ENCODE assay signal across 8 cellular contexts in the genomic region with DNA sequence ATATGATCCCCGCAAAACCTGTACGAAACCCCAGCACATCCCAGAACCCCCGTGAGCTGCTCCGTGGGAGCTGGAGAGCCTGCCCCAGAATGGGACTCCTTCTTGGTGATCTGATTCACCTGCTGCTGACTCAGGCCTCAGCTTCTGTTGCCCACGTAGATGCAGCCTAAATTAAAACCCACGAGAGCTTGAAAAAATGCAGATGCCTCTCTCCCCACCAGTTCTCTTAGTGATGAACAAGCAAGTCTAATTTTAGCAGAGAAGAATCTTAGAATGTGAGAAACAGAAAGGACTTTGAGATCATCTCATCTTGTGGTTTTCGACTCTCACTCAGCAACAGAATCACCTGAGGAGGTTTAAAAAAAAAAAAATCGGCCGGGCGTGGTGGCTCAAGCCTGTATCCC. TPM values are rescaled to one million over a fixed set of nuclear protein-coding genes. Genes with fewer than 3 reads are reported as not detected.
A peak's percentile ranks its signal among the peaks of the same experiment; 100 is the strongest.
DNase-seq lines count a peak whose midpoint lies in the region; ATAC-seq and TF ChIP-seq lines count a peak whose summit lies in the region.

No MANE protein-coding gene starts in this region.

- no peaks in the 10 kb centered on the region for H3K9me3 ChIP-seq in right cardiac atrium (ENCODE audit: control insufficient read depth, low read length)

- WGBS in right cardiac atrium, result 72% methylated on average over 10 of the region's 10 CpGs

- DNase-seq in GM12864 (ENCODE audit: low read depth) (peak; percentile 65), right cardiac atrium (peak in 1 of 3 donors; percentile 48), foreskin fibroblast (no peak)
- DNase-seq in central memory CD4-positive, alpha-beta T cell, result no peak

- intact Hi-C loops in right cardiac atrium (cut with DNase I), result loop anchor here in 1 of 4 donors (5.0 kb wide), 1 partner anchor 37 kb away; no protein-coding TSS in a partner anchor

- H3K27me3 ChIP-seq in right cardiac atrium (ENCODE audit: control insufficient read depth, insufficient read depth), result no peaks in the 10 kb centered on the region

- peak overlapping the region; percentile 90 for H3K27ac ChIP-seq in right cardiac atrium (ENCODE audit: low read length)

- TF ChIP-seq CTCF in GM12864 (IDR thresholded peaks at IDR 0.05; ENCODE audit: low read depth, low read length, missing control alignments) (no peak), foreskin fibroblast (IDR thresholded peaks at IDR 0.05; ENCODE audit: low read depth, low read length) (no peak)

- H3K4me3 ChIP-seq in GM12864 (ENCODE audit: low read depth, low read length) (peak overlapping the region; percentile 30; the same call in 1 of the 2 replicates), right cardiac atrium (ENCODE audit: low read length) (no peak overlapping the region), foreskin fibroblast (ENCODE audit: low read depth in 1 of 2, low read length in 2 of 2) (no peak overlapping the region)

- peaks cover 42% of the 10 kb centered on the region for H3K4me1 ChIP-seq in right cardiac atrium (ENCODE audit: control insufficient read depth, insufficient read depth, low read length)

- ATAC-seq in GM19463 (IDR thresholded peaks at IDR 0.05; ENCODE audit: unreplicated experiment) (peak; percentile 79), HG03432 (IDR thresholded peaks at IDR 0.05; ENCODE audit: unreplicated experiment) (peak; percentile 86), right cardiac atrium (no peak), HG03097 (IDR thresholded peaks at IDR 0.05; ENCODE audit: low FRiP score, unreplicated experiment) (no peak), HG03520 (IDR thresholded peaks at IDR 0.05; ENCODE audit: unreplicated experiment) (no peak)

RNA-seq across cellular contexts. Expression of a gene that starts 57.6 kb away (rescaled TPM):
- 100 to 1,000 TPM; 177 to 220 (median 208) TPM for total RNA-seq in right cardiac atrium
- 184 TPM for polyA plus RNA-seq in right cardiac atrium

Comparison
In these comparisons a context has a peak if more than half of its experiments do, and no peak if none do; other contexts are left out.
1. ATAC-seq: peak in GM19463 (single experiment) and HG03432 (single experiment); none in right cardiac atrium (0 of 2), HG03097 (single experiment) and HG03520 (single experiment).